Comparison of ENCODE assay signal across 8 cellular contexts in genomic region chr6:143400258-143401059, GRCh38. TPM values are rescaled to one million over a fixed set of nuclear protein-coding genes. Genes with fewer than 3 reads are reported as not detected.
DNase-seq lines count a peak whose midpoint lies in the region; ATAC-seq lines count a peak whose summit lies in the region.

No MANE protein-coding gene starts in this region.

- no peaks in the 10 kb centered on the region for H3K36me3 ChIP-seq in KOPT-K1 (ENCODE audit: insufficient read depth, low read length)

- H3K36me3 Mint-ChIP-seq in activated naive CD8-positive, alpha-beta T cell treated with anti-CD3 and anti-CD28 coated beads, Interleukin-2, amount 10 ng/mL, durations not matched to agents 7 days and 5 days: no peaks in the 10 kb centered on the region
- H3K36me3 Mint-ChIP-seq in naive thymus-derived CD8-positive, alpha-beta T cell: no peaks in the 10 kb centered on the region

- H3K4me3 Mint-ChIP-seq in activated naive CD8-positive, alpha-beta T cell treated with anti-CD3 and anti-CD28 coated beads, Interleukin-2, amount 10 ng/mL, durations not matched to agents 7 days and 5 days: peak overlapping the region; percentile 53
- H3K4me3 Mint-ChIP-seq in naive thymus-derived CD8-positive, alpha-beta T cell: peak overlapping the region in 7 of 10 donors; percentile 1 to 42 (median 8)

- POLR2A ChIA-PET in activated naive CD8-positive, alpha-beta T cell treated with anti-CD3 and anti-CD28 coated beads, Interleukin-2, amount 10 ng/mL, durations not matched to agents 7 days and 5 days (lab: Charles Lee): no interaction called here
- POLR2A ChIA-PET in naive thymus-derived CD8-positive, alpha-beta T cell (lab: Charles Lee): no interaction called here

- ATAC-seq in GM18511 (IDR thresholded peaks at IDR 0.05; ENCODE audit: unreplicated experiment): peak; percentile 70
- ATAC-seq in activated naive CD8-positive, alpha-beta T cell treated with anti-CD3 and anti-CD28 coated beads, Interleukin-2, amount 10 ng/mL, durations not matched to agents 7 days and 5 days (ENCODE audit: low read depth): peak; percentile 59
- peak; percentile 35 to 82 for ATAC-seq in naive thymus-derived CD8-positive, alpha-beta T cell

- no peaks in the 10 kb centered on the region for H3K9me3 Mint-ChIP-seq in activated naive CD8-positive, alpha-beta T cell treated with anti-CD3 and anti-CD28 coated beads, Interleukin-2, amount 10 ng/mL, durations not matched to agents 7 days and 5 days
- H3K9me3 Mint-ChIP-seq in naive thymus-derived CD8-positive, alpha-beta T cell: no peaks in the 10 kb centered on the region

- H3K27ac ChIP-seq in KOPT-K1 (ENCODE audit: low read depth, low read length, poor library complexity, severe bottlenecking): peak overlapping the region; percentile 9

- H3K4me1 Mint-ChIP-seq in activated naive CD8-positive, alpha-beta T cell treated with anti-CD3 and anti-CD28 coated beads, Interleukin-2, amount 10 ng/mL, durations not matched to agents 7 days and 5 days: peaks cover 19% of the 10 kb centered on the region
- H3K4me1 Mint-ChIP-seq in naive thymus-derived CD8-positive, alpha-beta T cell: peaks cover 6 to 33% (median 24%) of the 10 kb centered on the region in 4 donors

- no peak for DNase-seq in activated naive CD8-positive, alpha-beta T cell treated with anti-CD3 and anti-CD28 coated beads, Interleukin-2, amount 10 ng/mL, durations not matched to agents 7 days and 5 days
- peak in 2 of 10 donors; percentile 12 to 29 for DNase-seq in naive thymus-derived CD8-positive, alpha-beta T cell
- DNase-seq in SKM-1 (lab: John Stamatoyannopoulos, UW; ENCODE audit: unreplicated experiment) (no peak), NCI-H128 (lab: John Stamatoyannopoulos, UW; ENCODE audit: unreplicated experiment) (no peak), AG08396 (ENCODE audit: low spot score) (no peak)
- DNase-seq in stimulated activated CD4-positive, alpha-beta T cell treated with anti-CD3 and anti-CD28 coated beads, Interleukin-2, amount 100 ng/mL, for 24 hours: no peak

- H3K27me3 Mint-ChIP-seq in activated naive CD8-positive, alpha-beta T cell treated with anti-CD3 and anti-CD28 coated beads, Interleukin-2, amount 10 ng/mL, durations not matched to agents 7 days and 5 days: peaks cover 2% of the 10 kb centered on the region
- peaks cover 0 to 8% (median 0%) of the 10 kb centered on the region in 5 donors for H3K27me3 Mint-ChIP-seq in naive thymus-derived CD8-positive, alpha-beta T cell

- no peaks in the 10 kb centered on the region for H3K9me3 ChIP-seq in KOPT-K1 (ENCODE audit: insufficient read depth, low read length, poor library complexity, severe bottlenecking)

- peak overlapping the region; percentile 37 for H3K27ac Mint-ChIP-seq in activated naive CD8-positive, alpha-beta T cell treated with anti-CD3 and anti-CD28 coated beads, Interleukin-2, amount 10 ng/mL, durations not matched to agents 7 days and 5 days
- peak overlapping the region in 5 of 10 donors; percentile 0 to 22 (median 6) for H3K27ac Mint-ChIP-seq in naive thymus-derived CD8-positive, alpha-beta T cell

RNA-seq across cellular contexts. Expression of gene ADAT2, which starts 50.0 kb away (rescaled TPM):
- total RNA-seq in activated naive CD8-positive, alpha-beta T cell treated with anti-CD3 and anti-CD28 coated beads, Interleukin-2, amount 10 ng/mL, durations not matched to agents 7 days and 5 days: 10 to 100 TPM; 22.8 to 27.0 TPM
- total RNA-seq in naive thymus-derived CD8-positive, alpha-beta T cell: 10 to 100 TPM; 23.8 to 28.5 TPM
- 1 to 10 TPM; 1.5 to 1.7 (median 1.6) TPM for polyA plus RNA-seq in naive thymus-derived CD8-positive, alpha-beta T cell

RNA-seq across cellular contexts. Expression of gene PEX3, which starts 50.1 kb away (rescaled TPM):
- total RNA-seq in activated naive CD8-positive, alpha-beta T cell treated with anti-CD3 and anti-CD28 coated beads, Interleukin-2, amount 10 ng/mL, durations not matched to agents 7 days and 5 days: 10 to 100 TPM; 21.0 TPM
- 10 to 100 TPM; 21.1 to 25.8 TPM for total RNA-seq in naive thymus-derived CD8-positive, alpha-beta T cell
- polyA plus RNA-seq in naive thymus-derived CD8-positive, alpha-beta T cell: 10 to 100 TPM; 19.2 to 22.2 (median 20.0) TPM
